ENCODE assay signal across 13 cellular contexts in genomic region chr19:48393196-48393558, GRCh38. TPM values are rescaled to one million over a fixed set of nuclear protein-coding genes. Genes with fewer than 3 reads are reported as not detected.
A peak's percentile ranks its signal among the peaks of the same experiment; 100 is the strongest.
DNase-seq lines count a peak whose midpoint lies in the region; ATAC-seq and TF ChIP-seq lines count a peak whose summit lies in the region.
"Had no signal": no experiment of that assay in that cellular context is flagged by ENCODE, and none has a peak within 500 bp of the region (broad histone marks: within the 10 kb centered on the region; RNA-seq: fewer than 3 reads in every experiment).

No MANE protein-coding gene starts in this region.

- H3K4me3 ChIP-seq in cardiac muscle cell (peak overlapping the region; percentile 37), iPS-18a (ENCODE audit: low read length) (peak overlapping the region; percentile 53)
- H3K4me3 ChIP-seq: colonic mucosa had no signal

- intact Hi-C loops in left ventricle myocardium superior (cut with micrococcal nuclease): no loop called here

- no peak overlapping the region for H3K9ac ChIP-seq in iPS-18a (ENCODE audit: low read length)

- peaks cover 19% of the 10 kb centered on the region for H3K27me3 ChIP-seq in cardiac muscle cell
- peaks cover 60% of the 10 kb centered on the region for H3K27me3 ChIP-seq in iPS-18a (ENCODE audit: control insufficient read depth, insufficient read depth, low read length)

- no peak for ATAC-seq in left ventricle myocardium superior
- ATAC-seq in SK-N-SH treated with all-trans-retinoic acid at 6 μM for 48 hours: peak; percentile 0; the same call in 1 of the 3 replicates
- ATAC-seq in HG02840 (IDR thresholded peaks at IDR 0.05; ENCODE audit: low FRiP score, unreplicated experiment): no peak
- ATAC-seq: activated naive CD4-positive, alpha-beta T cell treated with anti-CD3 and anti-CD28 coated beads, Interleukin-2, amount 50 U/mL, for 72 hours had no signal

- H3K27ac ChIP-seq in cardiac muscle cell (no peak overlapping the region), iPS-18a (ENCODE audit: low read length) (no peak overlapping the region)
- H3K27ac ChIP-seq: colonic mucosa had no signal

- TF ChIP-seq CTCF in cardiac muscle cell (IDR thresholded peaks at IDR 0.05; ENCODE audit: low read depth, low read length): no peak

- H3K4me1 ChIP-seq in cardiac muscle cell (ENCODE audit: low read depth) (peaks cover 17% of the 10 kb centered on the region), iPS-18a (ENCODE audit: control insufficient read depth, low read depth, low read length) (peaks cover 23% of the 10 kb centered on the region)
- H3K4me1 ChIP-seq: colonic mucosa had no signal

- H3K9me3 ChIP-seq in cardiac muscle cell (ENCODE audit: low read depth) (no peaks in the 10 kb centered on the region), iPS-18a (ENCODE audit: control insufficient read depth, low read depth, low read length) (no peaks in the 10 kb centered on the region)
- H3K9me3 ChIP-seq: colonic mucosa had no signal

- DNase-seq in cardiac muscle cell (ENCODE audit: low read depth in 1 of 2, low spot score in 1 of 2) (no peak), left ventricle myocardium superior (no peak), NCI-H1092 treated with DMSO at 0.1 percent for 48 hours (lab: John Stamatoyannopoulos, UW) (no peak), DMS153 (lab: John Stamatoyannopoulos, UW) (no peak), NCI-H1092 (lab: John Stamatoyannopoulos, UW) (no peak)
- DNase-seq: colonic mucosa had no signal

- peaks cover 8% of the 10 kb centered on the region for H3K36me3 ChIP-seq in cardiac muscle cell
- peaks cover 11% of the 10 kb centered on the region for H3K36me3 ChIP-seq in iPS-18a (ENCODE audit: control insufficient read depth, low read depth, low read length)

TF ChIP-seq in SK-N-SH treated with all-trans-retinoic acid at 6 μM for 48 hours, 23 proteins besides CTCF, POLR2A, EP300 and RAD21:
- TF ChIP-seq ESRRG (CRISPR knock-in tag; IDR thresholded peaks at IDR 0.05): no peak
- no peak for TF ChIP-seq ISL1 (CRISPR knock-in tag; IDR thresholded peaks at IDR 0.05)
- no peak for TF ChIP-seq ZNF70 (CRISPR knock-in tag; IDR thresholded peaks at IDR 0.05)
- no peak for TF ChIP-seq SNAI2 (CRISPR knock-in tag; IDR thresholded peaks at IDR 0.05)
- TF ChIP-seq ZNF565 (CRISPR knock-in tag; conservative IDR thresholded peaks at IDR 0.05; ENCODE audit: low read depth): no peak
- TF ChIP-seq TOX (CRISPR knock-in tag; IDR thresholded peaks at IDR 0.05; ENCODE audit: borderline replicate concordance): no peak
- TF ChIP-seq CREB5 (CRISPR knock-in tag; IDR thresholded peaks at IDR 0.05; ENCODE audit: low read depth): no peak
- TF ChIP-seq ARNTL (CRISPR knock-in tag; IDR thresholded peaks at IDR 0.05; ENCODE audit: borderline replicate concordance, low read depth): no peak
- TF ChIP-seq BACH2 (CRISPR knock-in tag; IDR thresholded peaks at IDR 0.05; ENCODE audit: borderline replicate concordance): no peak
TF ChIP-seq in SK-N-SH treated with all-trans-retinoic acid at 6 μM for 48 hours: peak in this region for 0.

RNA-seq across cellular contexts. Expression of gene GRIN2D, which starts 0.3 kb away (rescaled TPM):
- total RNA-seq in cardiac muscle cell (2.7 and 3.2 TPM in 2 replicates), left ventricle myocardium superior (0.17 TPM)
- polyA plus RNA-seq in cardiac muscle cell: 3.5 and 3.9 TPM in 2 replicates
- polyA plus RNA-seq: naive thymus-derived CD8-positive, alpha-beta T cell had no signal

RNA-seq across cellular contexts. Expression of gene KDELR1, which starts 1.8 kb away (rescaled TPM):
- total RNA-seq in cardiac muscle cell (137 and 159 TPM in 2 replicates), left ventricle myocardium superior (79.4 TPM)
- 186 and 218 TPM in 2 replicates for polyA plus RNA-seq in cardiac muscle cell

RNA-seq across cellular contexts. Expression of gene SYNGR4, which starts 29.0 kb away (rescaled TPM):
- total RNA-seq in cardiac muscle cell (0.57 TPM in 1 of 2 replicates, not detected in the other), left ventricle myocardium superior (not detected)
- not detected in 2 replicates for polyA plus RNA-seq in cardiac muscle cell
- total RNA-seq: colonic mucosa; fibroblast of villous mesenchyme; naive thymus-derived CD8-positive, alpha-beta T cell; ureter had no signal
- polyA plus RNA-seq: naive thymus-derived CD8-positive, alpha-beta T cell had no signal

RNA-seq across cellular contexts. Expression of gene TMEM143, which starts 29.4 kb away (rescaled TPM):
- total RNA-seq in cardiac muscle cell (17.9 and 29.8 TPM in 2 replicates), left ventricle myocardium superior (110 TPM)
- polyA plus RNA-seq in cardiac muscle cell: 38.5 and 68.5 TPM in 2 replicates

RNA-seq across cellular contexts. Expression of gene GRWD1, which starts 52.6 kb away (rescaled TPM):
- total RNA-seq in cardiac muscle cell (24.2 and 36.5 TPM in 2 replicates), left ventricle myocardium superior (15.7 TPM)
- polyA plus RNA-seq in cardiac muscle cell: 36.3 and 38.6 TPM in 2 replicates
